8 cellular contexts compared by ENCODE assay signal in genomic region chr4:42995343-42995944, GRCh38.
DNase-seq lines count a peak whose midpoint lies in the region; ATAC-seq and TF ChIP-seq lines count a peak whose summit lies in the region.

No MANE protein-coding gene starts in this region.

- DNase-seq in AG20443 (ENCODE audit: low spot score) = peak; percentile 29
- DNase-seq in NCI-H446 treated with DMSO at 0.1 percent for 48 hours (lab: John Stamatoyannopoulos, UW) = peak; percentile 52
- DNase-seq in dermis blood vessel endothelial cell = peak; percentile 32
- peak; percentile 55 for DNase-seq in neural progenitor cell (ENCODE audit: low spot score)
- no peak for DNase-seq in T-helper 9 cell
- no peak for DNase-seq in nucleus accumbens (lab: John Stamatoyannopoulos, UW)

- TF ChIP-seq CTCF in neural progenitor cell (IDR thresholded peaks at IDR 0.05) = peak; percentile 82

- no peaks in the 10 kb centered on the region for H3K27me3 Mint-ChIP-seq in neural progenitor cell (ENCODE audit: insufficient read depth, low read depth)

- H3K27ac ChIP-seq in neural progenitor cell = no peak overlapping the region

- no peaks in the 10 kb centered on the region for H3K4me1 Mint-ChIP-seq in neural progenitor cell

- H3K27me3 ChIP-seq in neural progenitor cell = no peaks in the 10 kb centered on the region

- no peaks in the 10 kb centered on the region for H4K20me1 ChIP-seq in neural progenitor cell (ENCODE audit: low read depth)

- H3K36me3 ChIP-seq in neural progenitor cell = no peaks in the 10 kb centered on the region

- H3K4me3 ChIP-seq in neural progenitor cell = no peak overlapping the region

- H3K36me3 Mint-ChIP-seq in neural progenitor cell = no peaks in the 10 kb centered on the region

- H3K4me3 Mint-ChIP-seq in neural progenitor cell = no peak overlapping the region

- H3F3A ChIP-seq in neural progenitor cell (ENCODE audit: low read depth) = no peaks in the 10 kb centered on the region

- H3K4me2 ChIP-seq in neural progenitor cell = no peak overlapping the region

- H3K9ac ChIP-seq in neural progenitor cell = no peak overlapping the region

- H3K27ac Mint-ChIP-seq in neural progenitor cell = no peak overlapping the region

- H2AFZ ChIP-seq in neural progenitor cell (replicated peaks) = no peak overlapping the region

- no peaks in the 10 kb centered on the region for H3K79me2 ChIP-seq in neural progenitor cell (ENCODE audit: low read depth)

- H3K9me3 ChIP-seq in neural progenitor cell (ENCODE audit: low read depth) = peaks cover 3% of the 10 kb centered on the region

- no peaks in the 10 kb centered on the region for H3K4me1 ChIP-seq in neural progenitor cell

- H3K9me3 Mint-ChIP-seq in neural progenitor cell = no peaks in the 10 kb centered on the region

- ATAC-seq in GM18519 (IDR thresholded peaks at IDR 0.05; ENCODE audit: low FRiP score, unreplicated experiment) (peak; percentile 92), HG03025 (IDR thresholded peaks at IDR 0.05; ENCODE audit: low FRiP score, unreplicated experiment) (peak; percentile 84)

Comparison
In these comparisons a context has a peak if more than half of its experiments do, and no peak if none do; other contexts are left out.
1. DNase-seq: peak in AG20443 (single experiment), NCI-H446 treated with DMSO at 0.1 percent for 48 hours (single experiment), dermis blood vessel endothelial cell (single experiment) and neural progenitor cell (single experiment); none in T-helper 9 cell (single experiment) and nucleus accumbens (0 of 56).